Comparison of ENCODE assay signal across 18 cellular contexts in genomic region chr15:67224889-67225288, GRCh38. TPM values are rescaled to one million over a fixed set of nuclear protein-coding genes. Genes with fewer than 3 reads are reported as not detected.
DNase-seq lines count a peak whose midpoint lies in the region; ATAC-seq, FAIRE-seq and TF ChIP-seq lines count a peak whose summit lies in the region.
"Had no signal": no experiment of that assay in that cellular context is flagged by ENCODE, and none has a peak within 500 bp of the region (broad histone marks: within the 10 kb centered on the region; RNA-seq: fewer than 3 reads in every experiment).

No MANE protein-coding gene starts in this region.

- H4K20me1 ChIP-seq in Karpas-422 (ENCODE audit: insufficient read depth, low read depth, low read length) (peaks cover 7% of the 10 kb centered on the region; the same call in 1 of the 2 replicates), hepatocyte (ENCODE audit: insufficient read depth, poor library complexity, severe bottlenecking) (no peaks in the 10 kb centered on the region), smooth muscle cell (ENCODE audit: low read depth) (no peaks in the 10 kb centered on the region)

- no peak for TF ChIP-seq CTCF in bronchial epithelial cell (IDR thresholded peaks at IDR 0.05; ENCODE audit: insufficient read depth, low read length, severe bottlenecking)
- no peak for TF ChIP-seq CTCF in hepatocyte (IDR thresholded peaks at IDR 0.05; ENCODE audit: poor library complexity)
- no peak for TF ChIP-seq CTCF in smooth muscle cell (IDR thresholded peaks at IDR 0.05; ENCODE audit: borderline replicate concordance, insufficient read depth, poor library complexity, severe bottlenecking)

- H3K27me3 ChIP-seq in Karpas-422 (ENCODE audit: low read length) (no peaks in the 10 kb centered on the region), bronchial epithelial cell (ENCODE audit: control insufficient read depth, insufficient read depth, low read length) (no peaks in the 10 kb centered on the region), hepatocyte (no peaks in the 10 kb centered on the region), smooth muscle cell (ENCODE audit: low read depth) (no peaks in the 10 kb centered on the region)
- H3K27me3 ChIP-seq: Peyer's patch, SJCRH30 had no signal

- H3K4me3 ChIP-seq in Karpas-422 (ENCODE audit: low read length) (no peak overlapping the region), bronchial epithelial cell (ENCODE audit: low read depth, low read length) (no peak overlapping the region), hepatocyte (no peak overlapping the region), smooth muscle cell (no peak overlapping the region)
- H3K4me3 ChIP-seq: K562, Peyer's patch, SJCRH30 had no signal

- DNase-seq in Karpas-422: no peak
- DNase-seq in bronchial epithelial cell (ENCODE audit: low read depth): peak; percentile 96
- peak; percentile 7 for DNase-seq in hepatocyte (ENCODE audit: low spot score)
- no peak for DNase-seq in smooth muscle cell (lab: John Stamatoyannopoulos, UW; ENCODE audit: unreplicated experiment)
- no peak for DNase-seq in amniotic stem cell (lab: John Stamatoyannopoulos, UW)
- no peak for DNase-seq in activated CD8-positive, alpha-beta memory T cell treated with anti-CD3 and anti-CD28 coated beads, Interleukin-2, amount 50 U/mL, for 48 hours
- DNase-seq: ACHN; CD4-positive, CD25-positive, alpha-beta regulatory T cell; NCI-H1105; NCI-H1694 treated with DMSO at 0.1 percent for 48 hours; NCI-H446; NCI-H774; SJCRH30 had no signal

- peak overlapping the region; percentile 16 for H3K4me2 ChIP-seq in Karpas-422 (ENCODE audit: low read depth, low read length, poor library complexity, severe bottlenecking)
- no peak overlapping the region for H3K4me2 ChIP-seq in hepatocyte
- H3K4me2 ChIP-seq in smooth muscle cell: no peak overlapping the region

- H3K27ac ChIP-seq in Karpas-422 (ENCODE audit: low read length) (no peak overlapping the region), hepatocyte (no peak overlapping the region), smooth muscle cell (ENCODE audit: low read depth) (peak overlapping the region; percentile 15)
- H3K27ac ChIP-seq: SJCRH30 had no signal

- H3K79me2 ChIP-seq in Karpas-422 (ENCODE audit: low read length): no peaks in the 10 kb centered on the region
- H3K79me2 ChIP-seq in hepatocyte: no peaks in the 10 kb centered on the region
- no peaks in the 10 kb centered on the region for H3K79me2 ChIP-seq in smooth muscle cell (ENCODE audit: low read depth)

- ATAC-seq in HG02763 (IDR thresholded peaks at IDR 0.05; ENCODE audit: unreplicated experiment): no peak
- ATAC-seq: HCT116, K562 had no signal

- H2AFZ ChIP-seq in Karpas-422 (ENCODE audit: low read length) (no peak overlapping the region), hepatocyte (no peak overlapping the region), smooth muscle cell (ENCODE audit: low read depth) (no peak overlapping the region)

- no peaks in the 10 kb centered on the region for H3K36me3 ChIP-seq in Karpas-422 (ENCODE audit: insufficient read depth, low read length)
- H3K36me3 ChIP-seq in bronchial epithelial cell (ENCODE audit: control insufficient read depth, insufficient read depth, low read length): peaks cover 2% of the 10 kb centered on the region
- H3K36me3 ChIP-seq in hepatocyte (replicated peaks; ENCODE audit: insufficient read depth, low read depth): no peaks in the 10 kb centered on the region
- no peaks in the 10 kb centered on the region for H3K36me3 ChIP-seq in smooth muscle cell (ENCODE audit: low read depth)

- H3K9me3 ChIP-seq in Karpas-422 (ENCODE audit: low read length): no peaks in the 10 kb centered on the region
- H3K9me3 ChIP-seq in hepatocyte (ENCODE audit: low read depth): no peaks in the 10 kb centered on the region
- no peaks in the 10 kb centered on the region for H3K9me3 ChIP-seq in smooth muscle cell (replicated peaks; ENCODE audit: low read depth)
- H3K9me3 ChIP-seq: Peyer's patch, SJCRH30 had no signal

- WGBS in hepatocyte (ENCODE audit: low lambda C conversion rate, missing lambda C conversion rate): 64% methylated on average over 3 of the region's 3 CpGs
- 68% methylated on average over 3 of the region's 3 CpGs for WGBS in smooth muscle cell (ENCODE audit: low lambda C conversion rate)

- FAIRE-seq in bronchial epithelial cell (lab: Jason Lieb, UNC): no peak
- FAIRE-seq: GM18507, K562 had no signal

- H3F3A ChIP-seq in smooth muscle cell (ENCODE audit: low read depth): no peaks in the 10 kb centered on the region

- H3K4me1 ChIP-seq in Karpas-422 (ENCODE audit: low read length) (peaks cover 12% of the 10 kb centered on the region), hepatocyte (ENCODE audit: insufficient read depth) (no peaks in the 10 kb centered on the region), smooth muscle cell (ENCODE audit: low read depth) (no peaks in the 10 kb centered on the region)
- H3K4me1 ChIP-seq: SJCRH30 had no signal

- H3K9me2 ChIP-seq in Karpas-422 (replicated peaks; ENCODE audit: insufficient read depth, low read length): no peaks in the 10 kb centered on the region
- no peaks in the 10 kb centered on the region for H3K9me2 ChIP-seq in hepatocyte (replicated peaks; ENCODE audit: insufficient read depth)

- H3K9ac ChIP-seq in Karpas-422 (ENCODE audit: low read length) (no peak overlapping the region), smooth muscle cell (ENCODE audit: low read depth) (no peak overlapping the region)

RNA-seq across cellular contexts. Expression of gene AAGAB, which starts 29.6 kb away (rescaled TPM):
- 30.6 and 46.3 TPM in 2 replicates for total RNA-seq in Karpas-422 (2014; rRNA removed; shearing (Covaris generic); ENCODE audit: low replicate concordance)
- total RNA-seq in bronchial epithelial cell: 77.1 and 90.8 TPM in 2 replicates
- 30.8 and 32.0 TPM in 2 replicates for total RNA-seq in hepatocyte
- polyA plus RNA-seq in hepatocyte: 25.7 and 36.2 TPM in 2 replicates
- total RNA-seq in smooth muscle cell: 38.8 and 39.6 TPM in 2 replicates
- polyA plus RNA-seq in smooth muscle cell: 38.2 and 41.9 TPM in 2 replicates

RNA-seq across cellular contexts. Expression of gene IQCH, which starts 29.7 kb away (rescaled TPM):
- total RNA-seq in Karpas-422 (2014; rRNA removed; shearing (Covaris generic); ENCODE audit: low replicate concordance): 2.4 and 4.0 TPM in 2 replicates
- total RNA-seq in bronchial epithelial cell (1.1 and 2.9 TPM in 2 replicates), hepatocyte (0.24 and 1.0 TPM in 2 replicates), smooth muscle cell (2.9 and 3.2 TPM in 2 replicates)
- polyA plus RNA-seq in hepatocyte (0.76 and 1.4 TPM in 2 replicates), smooth muscle cell (0.34 and 0.86 TPM in 2 replicates)
- total RNA-seq: CD4-positive, CD25-positive, alpha-beta regulatory T cell had no signal

Comparison
In these comparisons a context has a peak if more than half of its experiments do, and no peak if none do; other contexts are left out.
1. DNase-seq: peak in bronchial epithelial cell (single experiment) and hepatocyte (single experiment); none in Karpas-422 (single experiment), smooth muscle cell (single experiment), amniotic stem cell (single experiment) and activated CD8-positive, alpha-beta memory T cell treated with anti-CD3 and anti-CD28 coated beads, Interleukin-2, amount 50 U/mL, for 48 hours (single experiment).